ENCODE assay signal across 8 cellular contexts in the genomic region with DNA sequence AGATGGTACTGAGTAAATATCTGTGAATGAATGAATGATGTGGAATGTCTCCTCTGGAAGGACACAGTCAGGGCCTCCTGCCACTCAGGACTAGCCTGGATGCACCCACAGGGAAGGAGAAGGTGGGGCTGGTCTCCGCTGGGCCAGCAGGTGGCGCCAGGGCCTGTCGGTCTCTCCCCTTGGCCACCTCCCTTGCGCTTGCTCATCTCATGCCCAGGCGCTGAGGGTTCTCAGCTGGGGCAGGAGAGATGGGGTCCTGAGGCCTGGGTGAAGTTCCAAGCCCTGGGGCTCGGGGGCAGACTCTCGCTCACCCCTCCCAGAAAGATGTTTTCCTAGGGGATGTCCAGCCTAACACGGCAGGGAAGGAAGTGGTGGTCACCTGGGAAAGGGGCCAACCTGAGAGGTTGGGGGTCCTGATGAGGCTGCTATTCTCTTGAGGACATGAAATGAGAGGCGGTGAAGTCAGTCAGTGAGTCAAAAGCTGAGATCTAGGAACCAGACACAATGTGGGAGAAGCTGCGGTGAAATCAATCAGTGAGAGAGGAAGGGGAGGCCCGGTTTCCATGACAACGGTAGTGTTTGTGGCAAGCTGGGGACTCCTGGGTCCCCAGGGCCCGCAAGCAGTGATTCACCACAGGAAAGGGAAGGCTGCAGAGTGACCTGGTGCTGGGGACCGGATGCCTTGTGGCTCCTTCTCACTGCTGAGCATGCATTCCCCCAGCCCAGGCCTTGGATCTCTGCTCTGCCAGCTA. TPM values are rescaled to one million over a fixed set of nuclear protein-coding genes. Genes with fewer than 3 reads are reported as not detected.
DNase-seq lines count a peak whose midpoint lies in the region; TF ChIP-seq lines count a peak whose summit lies in the region.

No MANE protein-coding gene starts in this region.

- peak overlapping the region; percentile 40 for H3K18ac ChIP-seq in trophoblast cell (ENCODE audit: low read length)

- H4K20me1 ChIP-seq in MM.1S (ENCODE audit: insufficient read depth, low read length), result no peaks in the 10 kb centered on the region

- peak overlapping the region; percentile 58 for H3K9ac ChIP-seq in MM.1S (ENCODE audit: low read length)
- H3K9ac ChIP-seq in trophoblast cell (ENCODE audit: low read length), result no peak overlapping the region

- H3K36me3 Mint-ChIP-seq in activated naive CD4-positive, alpha-beta T cell treated with anti-CD3 and anti-CD28 coated beads, Interleukin-2, amount 50 U/mL, for 24 hours, result no peaks in the 10 kb centered on the region

- H2BK5ac ChIP-seq in trophoblast cell (ENCODE audit: low read depth, low read length, poor library complexity), result peak overlapping the region; percentile 75

- H4K91ac ChIP-seq in trophoblast cell (ENCODE audit: low read depth, low read length), result peak overlapping the region; percentile 79

- no peaks in the 10 kb centered on the region for H3K36me3 ChIP-seq in MM.1S (replicated peaks; ENCODE audit: insufficient read depth, low read length)
- peaks cover 26 to 33% of the 10 kb centered on the region in 2 experiments for H3K36me3 ChIP-seq in trophoblast cell (ENCODE audit: control insufficient read depth in 1 of 2, insufficient read depth in 2 of 2, low read length in 2 of 2)
- no peaks in the 10 kb centered on the region for H3K36me3 ChIP-seq in tibial nerve

- peaks cover 6% of the 10 kb centered on the region for H3K79me1 ChIP-seq in trophoblast cell (ENCODE audit: low read length)

- peak overlapping the region; percentile 24 for H4K8ac ChIP-seq in trophoblast cell (ENCODE audit: low read depth, low read length)

- no CpG with 5 or more reads among the region's 14 CpGs for WGBS in trophoblast cell (ENCODE audit: extremely low coverage, insufficient coverage, insufficient read length)
- 13 to 15% methylated on average over 13 to 14 of the region's 14 CpGs for WGBS in tibial nerve, 2 donors

- peaks cover 4% of the 10 kb centered on the region; the same call in 1 of the 2 replicates for H3F3A ChIP-seq in MM.1S (ENCODE audit: insufficient read depth, low read length)

- H2AFZ ChIP-seq in MM.1S (ENCODE audit: low read length) (peak overlapping the region; percentile 52), trophoblast cell (ENCODE audit: insufficient read depth, low read length, poor library complexity) (peak overlapping the region; percentile 12)

- H4K12ac ChIP-seq in trophoblast cell (ENCODE audit: low read depth, low read length), result peak overlapping the region; percentile 23

- H3K27me3 Mint-ChIP-seq in activated naive CD4-positive, alpha-beta T cell treated with anti-CD3 and anti-CD28 coated beads, Interleukin-2, amount 50 U/mL, for 24 hours, result no peaks in the 10 kb centered on the region

- TF ChIP-seq POLR2A in tibial nerve (IDR thresholded peaks at IDR 0.05), result peak in 1 of 2 donors; percentile 30

- H3K9me2 ChIP-seq in MM.1S (replicated peaks; ENCODE audit: insufficient read depth, low read length), result no peaks in the 10 kb centered on the region

- H3K23ac ChIP-seq in trophoblast cell (ENCODE audit: low read length), result no peak overlapping the region

- H3K4ac ChIP-seq in trophoblast cell (ENCODE audit: low read depth, low read length), result peak overlapping the region; percentile 50

- H3K9me3 Mint-ChIP-seq in activated naive CD4-positive, alpha-beta T cell treated with anti-CD3 and anti-CD28 coated beads, Interleukin-2, amount 50 U/mL, for 24 hours, result no peaks in the 10 kb centered on the region

- TF ChIP-seq CTCF in MM.1S (IDR thresholded peaks at IDR 0.05; ENCODE audit: low read length), result peak; percentile 100
- TF ChIP-seq CTCF in tibial nerve (IDR thresholded peaks at IDR 0.05), result peak; percentile 90 to 99 (median 95)

- H3K9me3 ChIP-seq in MM.1S (replicated peaks; ENCODE audit: insufficient read depth, low read length) (no peaks in the 10 kb centered on the region), trophoblast cell (ENCODE audit: insufficient read depth, low read depth, low read length) (no peaks in the 10 kb centered on the region), tibial nerve (no peaks in the 10 kb centered on the region)

- H3K4me2 ChIP-seq in MM.1S (ENCODE audit: low read depth, low read length) (peak overlapping the region; percentile 71), trophoblast cell (ENCODE audit: low read length) (no peak overlapping the region)

- H2AK5ac ChIP-seq in trophoblast cell (ENCODE audit: low read length), result peak overlapping the region; percentile 72

- TF ChIP-seq EP300 in tibial nerve (IDR thresholded peaks at IDR 0.05), result peak in 1 of 2 donors; percentile 79

- H3K4me1 Mint-ChIP-seq in activated naive CD4-positive, alpha-beta T cell treated with anti-CD3 and anti-CD28 coated beads, Interleukin-2, amount 50 U/mL, for 24 hours, result peaks cover 41% of the 10 kb centered on the region

- H3K4me3 ChIP-seq in MM.1S (ENCODE audit: low read length) (no peak overlapping the region; the same call in 1 of the 2 replicates), trophoblast cell (ENCODE audit: low read depth, low read length) (no peak overlapping the region), tibial nerve (no peak overlapping the region)

- H3K14ac ChIP-seq in trophoblast cell (ENCODE audit: low read length), result peak overlapping the region; percentile 33

- peak overlapping the region; percentile 59 for H3K27ac Mint-ChIP-seq in activated naive CD4-positive, alpha-beta T cell treated with anti-CD3 and anti-CD28 coated beads, Interleukin-2, amount 50 U/mL, for 24 hours

- H3K27ac ChIP-seq in MM.1S (ENCODE audit: low read length) (peak overlapping the region; percentile 66), trophoblast cell (ENCODE audit: low read depth, low read length) (peak overlapping the region; percentile 19), tibial nerve (peak overlapping the region; percentile 79 to 94 (median 86))

- peak overlapping the region; percentile 9 for H2BK12ac ChIP-seq in trophoblast cell (ENCODE audit: low read length)

- H3K27me3 ChIP-seq in MM.1S (replicated peaks; ENCODE audit: insufficient read depth, low read length) (no peaks in the 10 kb centered on the region), trophoblast cell (ENCODE audit: insufficient read depth, low read length) (no peaks in the 10 kb centered on the region), tibial nerve (no peaks in the 10 kb centered on the region)

- H3K79me2 ChIP-seq in MM.1S (ENCODE audit: low read length) (no peaks in the 10 kb centered on the region), trophoblast cell (ENCODE audit: control insufficient read depth, insufficient read depth, low read length, poor library complexity) (peaks cover 5% of the 10 kb centered on the region)

- H2BK120ac ChIP-seq in trophoblast cell (ENCODE audit: insufficient read depth, low read length, poor library complexity), result peak overlapping the region; percentile 57

- H3K4me3 Mint-ChIP-seq in activated naive CD4-positive, alpha-beta T cell treated with anti-CD3 and anti-CD28 coated beads, Interleukin-2, amount 50 U/mL, for 24 hours, result peak overlapping the region; percentile 67

- H3K4me1 ChIP-seq in MM.1S (ENCODE audit: low read length) (peaks cover 16% of the 10 kb centered on the region), trophoblast cell (ENCODE audit: control insufficient read depth in 1 of 2, insufficient read depth in 2 of 2, low read length in 2 of 2) (peaks cover 20 to 26% of the 10 kb centered on the region in 2 experiments), tibial nerve (peaks cover 0 to 45% (median 23%) of the 10 kb centered on the region in 4 donors)

- DNase-seq in GF-D8 (lab: John Stamatoyannopoulos, UW), result peak; percentile 94
- DNase-seq in HCEC 1CT, result peak; percentile 79
- peak; percentile 89 for DNase-seq in MM.1S
- peak; percentile 80 for DNase-seq in SKM-1 (lab: John Stamatoyannopoulos, UW; ENCODE audit: unreplicated experiment)
- peak; percentile 82 for DNase-seq in globus pallidus (ENCODE audit: low spot score)
- peak; percentile 83 to 91 for DNase-seq in trophoblast cell
- peak; percentile 86 to 88 for DNase-seq in tibial nerve (ENCODE audit: low spot score in 2 of 2)

RNA-seq across cellular contexts. Expression of a gene that starts 14.6 kb away (rescaled TPM):
- polyA plus RNA-seq in trophoblast cell (2013), result 38.9 and 40.4 TPM in 2 replicates
- total RNA-seq in tibial nerve, result 1 to 10 TPM in 1 of 4 donors, under 1 TPM in 3; under 0.01 to 1.2 (median 0.43) TPM

RNA-seq across cellular contexts. Expression of a gene that starts 17.7 kb away (rescaled TPM):
- 414 and 457 TPM in 2 replicates for polyA plus RNA-seq in trophoblast cell (2013)
- 100 to 1,000 TPM; 371 to 501 (median 419) TPM for total RNA-seq in tibial nerve

RNA-seq across cellular contexts. Expression of a gene that starts 35.9 kb away (rescaled TPM):
- polyA plus RNA-seq in trophoblast cell (2013), result 92.3 and 94.0 TPM in 2 replicates
- total RNA-seq in tibial nerve, result not detected

RNA-seq across cellular contexts. Expression of a gene that starts 42.2 kb away (rescaled TPM):
- 71.8 and 76.8 TPM in 2 replicates for polyA plus RNA-seq in trophoblast cell (2013)
- 10 to 100 TPM; 32.6 to 51.8 (median 47.8) TPM for total RNA-seq in tibial nerve

RNA-seq across cellular contexts. Expression of a gene that starts 43.2 kb away (rescaled TPM):
- polyA plus RNA-seq in trophoblast cell (2013), result 44.6 and 45.7 TPM in 2 replicates
- 10 to 100 TPM; 19.5 to 32.1 (median 22.8) TPM for total RNA-seq in tibial nerve

Comparison
In these comparisons a context has a peak if more than half of its experiments do, and no peak if none do; other contexts are left out.
1. H3K27ac ChIP-seq: peak in every context shown above with its lines; median percentile 86 in tibial nerve; 66 in MM.1S; 19 in trophoblast cell.